In the genomic region with DNA sequence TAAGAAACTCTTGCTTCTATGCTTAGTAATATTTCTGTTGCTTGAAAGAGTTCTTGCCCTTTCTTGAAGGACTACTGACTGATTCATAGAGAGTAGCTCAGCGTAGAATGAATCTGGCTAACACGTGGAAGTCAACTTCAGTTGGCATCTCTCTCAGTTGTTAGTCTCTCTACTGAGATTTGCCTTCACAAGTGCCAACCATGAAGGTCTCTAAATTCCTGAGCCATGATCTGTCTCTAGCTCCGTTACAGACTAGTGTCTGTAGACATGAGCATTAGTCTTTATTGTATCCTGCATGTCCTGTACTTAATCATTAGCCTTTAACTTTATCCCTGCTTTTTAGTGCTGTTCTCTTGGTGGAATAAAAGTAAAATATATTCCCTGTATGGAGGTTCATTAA, we compare ENCODE assay signal across 21 cellular contexts. TPM values are rescaled to one million over a fixed set of nuclear protein-coding genes. Genes with fewer than 3 reads are reported as not detected.
DNase-seq lines count a peak whose midpoint lies in the region; ATAC-seq and FAIRE-seq lines count a peak whose summit lies in the region.
"Had no signal": no experiment of that assay in that cellular context is flagged by ENCODE, and none has a peak within 500 bp of the region (broad histone marks: within the 10 kb centered on the region; RNA-seq: fewer than 3 reads in every experiment).

No MANE protein-coding gene starts in this region.

- intact Hi-C loops in right cardiac atrium (cut with DNase I): no loop called here

- no peaks in the 10 kb centered on the region for H3K4me1 ChIP-seq in right cardiac atrium (ENCODE audit: control insufficient read depth, insufficient read depth, low read length)
- H3K4me1 ChIP-seq: BE2C had no signal

- ATAC-seq in right cardiac atrium: no peak

- 52% methylated on average over 3 of the region's 3 CpGs for WGBS in right cardiac atrium

- no peak overlapping the region for H3K27ac ChIP-seq in right cardiac atrium (ENCODE audit: low read length)

- DNase-seq in ELR (ENCODE audit: low read depth) (peak; percentile 24), RCC 7860 (ENCODE audit: low spot score) (peak; percentile 10), fibroblast of gingiva (ENCODE audit: low read depth) (peak; percentile 15), SHP77 treated with DMSO at 0.1 percent for 48 hours (lab: John Stamatoyannopoulos, UW) (no peak), right cardiac atrium (no peak), NCI-H1105 treated with DMSO at 0.1 percent for 48 hours (lab: John Stamatoyannopoulos, UW) (no peak), NCI-H748 (lab: John Stamatoyannopoulos, UW; ENCODE audit: unreplicated experiment) (no peak)
- DNase-seq: BE2C; CD4-positive, CD25-positive, alpha-beta regulatory T cell; COR-L47; DMS 273 treated with DMSO at 0.1 percent for 48 hours; GDM1; H9; NCI-H1092 treated with DMSO at 0.1 percent for 48 hours; NCI-H2081; NCI-H2171 treated with DMSO at 0.1 percent for 48 hours; NCI-H748 treated with DMSO at 0.1 percent for 48 hours; NK-92 treated with Interleukin-12 subunit alpha and Interleukin-12 subunit beta, amount 100 ng/mL, for 24 hours; SHP77 had no signal

- no peak overlapping the region for H3K4me3 ChIP-seq in right cardiac atrium (ENCODE audit: low read length)

- H3K9me3 ChIP-seq in right cardiac atrium (ENCODE audit: control insufficient read depth, low read length): no peaks in the 10 kb centered on the region
- H3K9me3 ChIP-seq: BE2C had no signal

- no peak for FAIRE-seq in RCC 7860 (lab: Jason Lieb, UNC)

- H3K27me3 ChIP-seq in right cardiac atrium (ENCODE audit: control insufficient read depth, insufficient read depth): no peaks in the 10 kb centered on the region

RNA-seq across cellular contexts. Expression of a gene that starts 19.1 kb away (rescaled TPM):
- not detected for total RNA-seq in right cardiac atrium
- not detected for polyA plus RNA-seq in right cardiac atrium
- total RNA-seq: CD4-positive, CD25-positive, alpha-beta regulatory T cell; LHCN-M2 had no signal
- polyA plus RNA-seq: AG04450; CD4-positive, CD25-positive, alpha-beta regulatory T cell had no signal

Comparison
In these comparisons a context has a peak if more than half of its experiments do, and no peak if none do; other contexts are left out.
1. DNase-seq: peak in ELR (single experiment), RCC 7860 (single experiment) and fibroblast of gingiva (single experiment); none in SHP77 treated with DMSO at 0.1 percent for 48 hours (single experiment), right cardiac atrium (0 of 3), NCI-H1105 treated with DMSO at 0.1 percent for 48 hours (single experiment) and NCI-H748 (single experiment).